Comparison of ENCODE assay signal across 8 cellular contexts in genomic region chr10:100006241-100006886, GRCh38. TPM values are rescaled to one million over a fixed set of nuclear protein-coding genes. Genes with fewer than 3 reads are reported as not detected.
A peak's percentile ranks its signal among the peaks of the same experiment; 100 is the strongest.
DNase-seq lines count a peak whose midpoint lies in the region; ATAC-seq, FAIRE-seq and TF ChIP-seq lines count a peak whose summit lies in the region.

No MANE protein-coding gene starts in this region.

- H3K27me3 ChIP-seq in left ventricle myocardium inferior (ENCODE audit: low read depth), result no peaks in the 10 kb centered on the region
- no peaks in the 10 kb centered on the region for H3K27me3 ChIP-seq in stomach smooth muscle (ENCODE audit: control insufficient read depth in 1 of 2, insufficient read depth in 2 of 2, low read length in 2 of 2)
- H3K27me3 ChIP-seq in Caco-2 (replicated peaks; ENCODE audit: control insufficient read depth, insufficient read depth, low read length), result no peaks in the 10 kb centered on the region

- H3K9me3 Mint-ChIP-seq in Caco-2 (ENCODE audit: unreplicated experiment), result no peaks in the 10 kb centered on the region

- WGBS in A549 (ENCODE audit: missing lambda C conversion rate), result 2% methylated on average over 4 of the region's 4 CpGs

- BruUV-seq in Caco-2 (replicated peaks; lab: Mats Ljungman, UMichigan), result no TSS peak

- no peaks in the 10 kb centered on the region for H3K36me3 Mint-ChIP-seq in Caco-2 (ENCODE audit: insufficient read depth, unreplicated experiment)

- H3K4me3 ChIP-seq in A549, result peak overlapping the region; percentile 23
- H3K4me3 ChIP-seq in left ventricle myocardium inferior, result peak overlapping the region; percentile 1
- H3K4me3 ChIP-seq in stomach smooth muscle (ENCODE audit: low read length in 2 of 2), result peak overlapping the region in 1 of 2 donors; percentile 17
- no peak overlapping the region for H3K4me3 ChIP-seq in Caco-2 (ENCODE audit: low read depth, low read length)

- CTCF ChIA-PET in A549 (lab: Yijun Ruan, JAX) (interaction anchor here (0.7 to 7.8 kb wide), 12 partner anchors 12 to 160 kb away, joined by 3 to 101 read pairs (median 6); no protein-coding TSS in a partner anchor), Caco-2 (lab: Charles Lee) (no interaction called here)

- POLR2A ChIA-PET in A549 (lab: Yijun Ruan, JAX), result interaction anchor here (0.6 to 1.7 kb wide), 12 partner anchors 9 to 367 kb away, joined by 3 to 16 read pairs (median 4); no protein-coding TSS in a partner anchor
- POLR2A ChIA-PET in Caco-2 (lab: Charles Lee), result no interaction called here

- peak; percentile 70 to 87 for ATAC-seq in A549

- H3K27ac Mint-ChIP-seq in Caco-2 (ENCODE audit: unreplicated experiment), result no peak overlapping the region

- DNase-seq in A549 (ENCODE audit: low read depth in 1 of 2, low spot score in 1 of 2) (peak; percentile 85), GM19239 (ENCODE audit: insufficient read length, low spot score) (no peak), T1000 (lab: John Stamatoyannopoulos, UW) (peak; percentile 29), left ventricle myocardium inferior (no peak), NCI-H128 (lab: John Stamatoyannopoulos, UW; ENCODE audit: unreplicated experiment) (no peak), Caco-2 (no peak), T-helper 9 cell (no peak)

- no peaks in the 10 kb centered on the region for H3K27me3 Mint-ChIP-seq in Caco-2 (ENCODE audit: insufficient read depth, unreplicated experiment)

- peak; percentile 84 for FAIRE-seq in A549 (lab: Jason Lieb, UNC)
- peak; percentile 54 for FAIRE-seq in GM19239 (lab: Jason Lieb, UNC)

- H3K36me3 ChIP-seq in left ventricle myocardium inferior (no peaks in the 10 kb centered on the region), stomach smooth muscle (ENCODE audit: control insufficient read depth in 2 of 2, insufficient read depth in 2 of 2, low read length in 2 of 2) (no peaks in the 10 kb centered on the region), Caco-2 (ENCODE audit: control insufficient read depth, insufficient read depth, low read length) (no peaks in the 10 kb centered on the region)

- TF ChIP-seq EP300 in A549 (IDR thresholded peaks at IDR 0.05), result peak in 1 of 2 experiments; percentile 60; a peak in 1 of 5 replicates

- TF ChIP-seq POLR2A in A549 (IDR thresholded peaks at IDR 0.05; ENCODE audit: low read length), result no peak

- TF ChIP-seq RAD21 in A549 (conservative IDR thresholded peaks at IDR 0.05 in 1 of 2, IDR thresholded peaks at IDR 0.05 in 1 of 2), result peak in 1 of 2 experiments; percentile 13; a peak in 1 of 5 replicates

- H3K27ac ChIP-seq in A549 (peak overlapping the region; percentile 83 to 92), left ventricle myocardium inferior (replicated peaks) (peak overlapping the region; percentile 44), stomach smooth muscle (ENCODE audit: low read length) (peak overlapping the region; percentile 19)

- intact Hi-C loops in left ventricle myocardium inferior (cut with micrococcal nuclease) (no loop called here), Caco-2 (cut with micrococcal nuclease; ENCODE audit: unreplicated experiment) (no loop called here)

- peak overlapping the region; percentile 96 for H3K4me2 ChIP-seq in A549

- H3K9ac ChIP-seq in stomach smooth muscle (ENCODE audit: low read length in 2 of 2), result peak overlapping the region in 1 of 2 donors; percentile 16

- H3K9me3 ChIP-seq in A549, result no peaks in the 10 kb centered on the region
- no peaks in the 10 kb centered on the region for H3K9me3 ChIP-seq in left ventricle myocardium inferior (replicated peaks)
- H3K9me3 ChIP-seq in stomach smooth muscle (ENCODE audit: control insufficient read depth in 2 of 2, low read length in 2 of 2), result no peaks in the 10 kb centered on the region
- no peaks in the 10 kb centered on the region for H3K9me3 ChIP-seq in Caco-2

- TF ChIP-seq CTCF in A549 (IDR thresholded peaks at IDR 0.05), result no peak
- TF ChIP-seq CTCF in left ventricle myocardium inferior (IDR thresholded peaks at IDR 0.05; ENCODE audit: borderline replicate concordance), result no peak
- TF ChIP-seq CTCF in Caco-2 (IDR thresholded peaks at IDR 0.05; ENCODE audit: insufficient read depth in 1 of 2, low read depth in 1 of 2, low read length in 1 of 2, severe bottlenecking in 1 of 2, unreplicated experiment in 1 of 2), result no peak

- H3K4me1 ChIP-seq in A549 (peaks cover 56% of the 10 kb centered on the region), left ventricle myocardium inferior (peaks cover 75% of the 10 kb centered on the region), stomach smooth muscle (ENCODE audit: control insufficient read depth, insufficient read depth, low read length) (peaks cover 17% of the 10 kb centered on the region), Caco-2 (peaks cover 18% of the 10 kb centered on the region)

- peaks cover 17% of the 10 kb centered on the region for H3K4me1 Mint-ChIP-seq in Caco-2 (ENCODE audit: low read depth, unreplicated experiment)

- H3K4me3 Mint-ChIP-seq in Caco-2 (ENCODE audit: unreplicated experiment), result no peak overlapping the region

TF ChIP-seq in A549, 52 proteins besides CTCF, POLR2A, EP300 and RAD21 (continues in another document):
- no peak for TF ChIP-seq ZSCAN20 (CRISPR knock-in tag; IDR thresholded peaks at IDR 0.05)
- no peak for TF ChIP-seq BHLHE40 (IDR thresholded peaks at IDR 0.05; ENCODE audit: low read depth, low read length)
- TF ChIP-seq HOXA7 (CRISPR knock-in tag; IDR thresholded peaks at IDR 0.05), result no peak
- no peak; the same call in 2 of the 3 replicates for TF ChIP-seq SMC3 (IDR thresholded peaks at IDR 0.05)
- no peak for TF ChIP-seq NFE2L2 (conservative IDR thresholded peaks at IDR 0.05; ENCODE audit: low read length)
- TF ChIP-seq ZC3H11A (IDR thresholded peaks at IDR 0.05), result no peak
- TF ChIP-seq FOSB (CRISPR knock-in tag; IDR thresholded peaks at IDR 0.05), result no peak
- TF ChIP-seq KDM5A (IDR thresholded peaks at IDR 0.05), result no peak
- TF ChIP-seq NR3C1 (IDR thresholded peaks at IDR 0.05), result no peak
- no peak for TF ChIP-seq HES2 (IDR thresholded peaks at IDR 0.05)
- TF ChIP-seq ESRRA (IDR thresholded peaks at IDR 0.05; ENCODE audit: borderline replicate concordance, low read length), result no peak
- TF ChIP-seq JUN (IDR thresholded peaks at IDR 0.05), result peak; percentile 58 to 61; a peak in 2 of 5 replicates
- no peak for TF ChIP-seq MYC (IDR thresholded peaks at IDR 0.05; ENCODE audit: borderline replicate concordance, low read length)
- TF ChIP-seq JUNB (IDR thresholded peaks at IDR 0.05), result peak; percentile 84
- no peak for TF ChIP-seq CHD4 (IDR thresholded peaks at IDR 0.05; ENCODE audit: borderline replicate concordance)
- no peak for TF ChIP-seq HMGXB4 (CRISPR knock-in tag; IDR thresholded peaks at IDR 0.05; ENCODE audit: borderline replicate concordance)
- TF ChIP-seq RARB (CRISPR knock-in tag; IDR thresholded peaks at IDR 0.05), result no peak
- TF ChIP-seq CEBPB (IDR thresholded peaks at IDR 0.05), result 0 out of 4 replicates have a peak, but pooled peaks of 1 of the 2 experiments have one; percentile 28
- TF ChIP-seq KDM1A (IDR thresholded peaks at IDR 0.05; ENCODE audit: low read depth), result no peak
- peak; percentile 69 for TF ChIP-seq MAX (IDR thresholded peaks at IDR 0.05)
- no peak for TF ChIP-seq ZFP36 (IDR thresholded peaks at IDR 0.05; ENCODE audit: borderline replicate concordance, partially characterized antibody)
- TF ChIP-seq PHF8 (IDR thresholded peaks at IDR 0.05; ENCODE audit: borderline replicate concordance, low read depth), result no peak
- TF ChIP-seq SREBF2 (IDR thresholded peaks at IDR 0.05), result no peak
- no peak for TF ChIP-seq CBX8 (IDR thresholded peaks at IDR 0.05)
- no peak for TF ChIP-seq EHMT2 (IDR thresholded peaks at IDR 0.05; ENCODE audit: low read depth)
- no peak for TF ChIP-seq E2F6 (IDR thresholded peaks at IDR 0.05; ENCODE audit: borderline replicate concordance, low read depth)

RNA-seq across cellular contexts. Expression of gene DNMBP, which starts 3.4 kb away (rescaled TPM):
- 20.3 and 24.3 TPM in 2 replicates for polyA plus RNA-seq in A549 (2011; rRNA removed)
- 9.9 and 11.3 TPM in 2 replicates for polyA plus RNA-seq in A549 (2012; cell fraction: cytosol; rRNA removed)
- polyA plus RNA-seq in A549 (2012; cell fraction: nucleus; rRNA removed), result 19.1 and 24.9 TPM in 2 replicates
- 12.6 to 15.3 TPM (median 13.7 TPM) in 3 replicates for polyA plus RNA-seq in A549 (2017; fragmentation: RNase III; extraction: RNeasy Plus Mini Kit Qiagen cat#74134 plus additional on column Dnase treatment)
- 20.1 and 20.4 TPM in 2 replicates for polyA minus RNA-seq in A549 (2011; rRNA and poly(A)+ RNA removed)
- total RNA-seq in left ventricle myocardium inferior, result 7.7 TPM
- 30.6 and 31.0 TPM in 2 replicates for total RNA-seq in Caco-2 (2022)

Comparison
In these comparisons a context has a peak if more than half of its experiments do, and no peak if none do; other contexts are left out.
1. DNase-seq: peak in A549 (2 of 2) and T1000 (single experiment); none in GM19239 (single experiment), left ventricle myocardium inferior (single experiment), NCI-H128 (single experiment), Caco-2 (0 of 2) and T-helper 9 cell (single experiment).
2. H3K27ac ChIP-seq: peak in every context shown above with its lines; median percentile 88 in A549; 44 in left ventricle myocardium inferior; 19 in stomach smooth muscle.